13 cellular contexts compared by ENCODE assay signal in the genomic region with DNA sequence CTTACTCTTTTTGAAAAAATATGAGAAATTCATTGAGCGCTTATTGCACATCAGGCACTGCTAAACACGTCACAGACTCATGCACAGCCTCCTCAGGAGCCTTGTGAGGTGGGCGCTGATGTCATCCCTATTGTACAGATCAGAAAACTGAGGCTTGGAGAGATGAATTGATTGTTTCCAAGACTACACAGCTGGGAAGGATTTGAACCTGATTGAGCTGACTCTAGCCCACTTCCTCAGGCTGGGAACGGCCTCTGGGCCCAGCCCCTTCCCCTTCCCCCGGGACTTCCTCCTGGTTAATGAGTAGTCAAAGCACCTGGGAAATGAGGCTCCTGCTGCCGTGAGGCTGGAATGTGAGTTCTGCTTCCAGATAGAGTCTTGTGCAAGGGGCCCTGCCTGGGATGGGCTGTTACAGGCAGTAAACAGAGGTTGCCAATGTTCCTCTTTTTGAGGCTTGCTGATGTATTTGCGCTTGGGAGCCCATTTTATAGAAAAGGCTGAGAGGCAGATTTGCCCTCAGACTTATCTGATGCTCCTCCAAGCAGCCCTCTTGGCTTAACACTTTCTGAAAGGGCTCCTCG. TPM values are rescaled to one million over a fixed set of nuclear protein-coding genes. Genes with fewer than 3 reads are reported as not detected.
DNase-seq lines count a peak whose midpoint lies in the region; ATAC-seq, FAIRE-seq and TF ChIP-seq lines count a peak whose summit lies in the region.
"Had no signal": no experiment of that assay in that cellular context is flagged by ENCODE, and none has a peak within 500 bp of the region (broad histone marks: within the 10 kb centered on the region; RNA-seq: fewer than 3 reads in every experiment).

No MANE protein-coding gene starts in this region.

- no peaks in the 10 kb centered on the region for H3K27me3 Mint-ChIP-seq in WTC11 (ENCODE audit: low read depth)
- H3K27me3 Mint-ChIP-seq: naive B cell had no signal

- no peak overlapping the region for H3K4me3 Mint-ChIP-seq in WTC11
- H3K4me3 Mint-ChIP-seq: naive B cell had no signal

- POLR2A ChIA-PET in A549 (lab: Yijun Ruan, JAX) = interaction anchor here (0.9 kb wide), 1 partner anchor 16 kb away, joined by 3 read pairs; a partner anchor contains a TSS
- POLR2A ChIA-PET in WTC11 (lab: Charles Lee) = interaction anchor here (0.7 kb wide), 1 partner anchor 17 kb away, joined by 4 read pairs; a partner anchor contains a TSS

- H3K9me3 ChIP-seq in A549 (no peaks in the 10 kb centered on the region), lower lobe of right lung (no peaks in the 10 kb centered on the region)
- H3K9me3 ChIP-seq: heart right ventricle had no signal

- H3K27ac Mint-ChIP-seq in WTC11 = peak overlapping the region; percentile 91

- WGBS in A549 (ENCODE audit: missing lambda C conversion rate) = 47% methylated on average over 8 of the region's 8 CpGs

- peaks cover 100% of the 10 kb centered on the region for H3K4me1 ChIP-seq in A549
- peaks cover 79% of the 10 kb centered on the region for H3K4me1 ChIP-seq in lower lobe of right lung

- CTCF ChIA-PET in A549 (lab: Yijun Ruan, JAX) = interaction anchor here (1.0 to 1.3 kb wide), 4 partner anchors 12 to 34 kb away, joined by 3 to 4 read pairs (median 3); no protein-coding TSS in a partner anchor
- CTCF ChIA-PET in WTC11 (lab: Charles Lee) = interaction anchor here (0.6 to 0.9 kb wide), 2 partner anchors 10 to 90 kb away, joined by 3 read pairs; no protein-coding TSS in a partner anchor

- H3K36me3 ChIP-seq in lower lobe of right lung = peaks cover 23% of the 10 kb centered on the region

- TF ChIP-seq CTCF in A549 (IDR thresholded peaks at IDR 0.05) (no peak), WTC11 (IDR thresholded peaks at IDR 0.05) (no peak), lower lobe of right lung (IDR thresholded peaks at IDR 0.05) (no peak)

- peaks cover 46% of the 10 kb centered on the region for H3K36me3 Mint-ChIP-seq in WTC11
- H3K36me3 Mint-ChIP-seq: naive B cell had no signal

- peak overlapping the region; percentile 44 for H3K4me2 ChIP-seq in A549

- TF ChIP-seq POLR2A in A549 (IDR thresholded peaks at IDR 0.05; ENCODE audit: low read length) = no peak

- H3K4me1 Mint-ChIP-seq in WTC11 = peaks cover 71% of the 10 kb centered on the region

- no peak for TF ChIP-seq RAD21 in A549 (conservative IDR thresholded peaks at IDR 0.05 in 1 of 2, IDR thresholded peaks at IDR 0.05 in 1 of 2)

- intact Hi-C loops in lower lobe of right lung (cut with DNase I) = no loop called here

- H3K4me3 ChIP-seq in A549 = no peak overlapping the region
- no peak overlapping the region for H3K4me3 ChIP-seq in lower lobe of right lung
- H3K4me3 ChIP-seq: heart right ventricle had no signal

- no peaks in the 10 kb centered on the region for H3K27me3 ChIP-seq in lower lobe of right lung (ENCODE audit: low read depth)

- H3K9me3 Mint-ChIP-seq in WTC11 = no peaks in the 10 kb centered on the region
- H3K9me3 Mint-ChIP-seq: naive B cell had no signal

- peak overlapping the region; percentile 34 to 98; a peak in 5 of 6 replicates for H3K27ac ChIP-seq in A549
- H3K27ac ChIP-seq in lower lobe of right lung = peak overlapping the region; percentile 83

- peak in 1 of 2 experiments; percentile 44 for DNase-seq in A549 (ENCODE audit: low read depth in 1 of 2, low spot score in 1 of 2)
- DNase-seq in HuH-7 (ENCODE audit: low spot score) = peak; percentile 99
- DNase-seq in WTC11 (ENCODE audit: low spot score) = peak; percentile 39
- peak; percentile 88 for DNase-seq in lower lobe of right lung
- DNase-seq in COLO829 (ENCODE audit: low spot score) = no peak
- DNase-seq in dermis blood vessel endothelial cell = no peak
- DNase-seq in urothelium cell line (ENCODE audit: low spot score) = no peak
- DNase-seq: activated CD8-positive, alpha-beta memory T cell treated with anti-CD3 and anti-CD28 coated beads for 24 hours; EL; heart right ventricle; naive B cell; NCI-H446 had no signal

- no peak for TF ChIP-seq EP300 in A549 (IDR thresholded peaks at IDR 0.05)

- FAIRE-seq in A549 (lab: Jason Lieb, UNC) (no peak), urothelium cell line (lab: Jason Lieb, UNC) (no peak)

- ATAC-seq in A549 = peak in 1 of 2 experiments; percentile 9; a peak in 2 of 6 replicates
- peak; percentile 29 for ATAC-seq in WTC11
- peak; percentile 74 to 81 for ATAC-seq in lower lobe of right lung
- ATAC-seq in GM18907 (IDR thresholded peaks at IDR 0.05; ENCODE audit: unreplicated experiment) = no peak

TF ChIP-seq in A549, 52 proteins besides CTCF, POLR2A, EP300 and RAD21:
- TF ChIP-seq GATA3 (IDR thresholded peaks at IDR 0.05; ENCODE audit: borderline replicate concordance) (no peak), HDAC2 (IDR thresholded peaks at IDR 0.05) (peak; percentile 66; the same call in 1 of the 2 replicates), BHLHE40 (IDR thresholded peaks at IDR 0.05; ENCODE audit: low read depth, low read length) (no peak), CEBPB (IDR thresholded peaks at IDR 0.05) (0 out of 4 replicates have a peak, but pooled peaks of 1 of the 2 experiments have one; percentile 3), TFCP2L1 (CRISPR knock-in tag; IDR thresholded peaks at IDR 0.05) (no peak), KDM1A (IDR thresholded peaks at IDR 0.05; ENCODE audit: low read depth) (peak; percentile 96)

TF ChIP-seq in WTC11, 78 proteins besides CTCF, POLR2A, EP300 and RAD21:
- TF ChIP-seq GABPB1 (CRISPR knock-in tag; IDR thresholded peaks at IDR 0.05) = 0 out of 2 replicates have a peak, but pooled peaks have one; percentile 3
- TF ChIP-seq ETV6 (CRISPR knock-in tag; IDR thresholded peaks at IDR 0.05) = no peak
- peak; percentile 40; the same call in 1 of the 2 replicates for TF ChIP-seq GTF2I (CRISPR knock-in tag; conservative IDR thresholded peaks at IDR 0.05)

RNA-seq across cellular contexts. Expression of a gene that starts 16.4 kb away (rescaled TPM):
- 73.3 and 76.2 TPM in 2 replicates for polyA plus RNA-seq in A549 (2011; rRNA removed)
- polyA plus RNA-seq in A549 (2012; cell fraction: cytosol; rRNA removed) = 39.4 and 55.1 TPM in 2 replicates
- 144 and 151 TPM in 2 replicates for polyA plus RNA-seq in A549 (2012; cell fraction: nucleus; rRNA removed)
- polyA plus RNA-seq in A549 (2017; fragmentation: RNase III; extraction: RNeasy Plus Mini Kit Qiagen cat#74134 plus additional on column Dnase treatment) = 66.2 to 73.8 TPM (median 66.5 TPM) in 3 replicates
- polyA minus RNA-seq in A549 (2011; rRNA and poly(A)+ RNA removed) = 141 and 148 TPM in 2 replicates
- 144 to 211 TPM (median 147 TPM) in 3 replicates for total RNA-seq in WTC11 (2021)
- total RNA-seq in lower lobe of right lung = 84.0 TPM
- 10.9 and 28.6 TPM in 2 replicates for total RNA-seq in dermis blood vessel endothelial cell

Comparison
In these comparisons a context has a peak if more than half of its experiments do, and no peak if none do; other contexts are left out.
1. DNase-seq: peak in HuH-7 (single experiment), WTC11 (single experiment) and lower lobe of right lung (single experiment); none in COLO829 (single experiment), dermis blood vessel endothelial cell (single experiment) and urothelium cell line (single experiment).